ENCODE assay signal across 13 cellular contexts in genomic region chr4:15374697-15375096, GRCh38. TPM values are rescaled to one million over a fixed set of nuclear protein-coding genes. Genes with fewer than 3 reads are reported as not detected.
A peak's percentile ranks its signal among the peaks of the same experiment; 100 is the strongest.
DNase-seq lines count a peak whose midpoint lies in the region; ATAC-seq and TF ChIP-seq lines count a peak whose summit lies in the region.
"Had no signal": no experiment of that assay in that cellular context is flagged by ENCODE, and none has a peak within 500 bp of the region (broad histone marks: within the 10 kb centered on the region; RNA-seq: fewer than 3 reads in every experiment).

No MANE protein-coding gene starts in this region.

- no peaks in the 10 kb centered on the region for H3K27me3 Mint-ChIP-seq in T-helper 2 cell treated with Interferon-gamma antibody and Interleukin-4, amounts not matched to agents 5 μg/mL and 100 μg/mL, for 36 hours (ENCODE audit: low read depth)

- H3K9me3 ChIP-seq in adipocyte (ENCODE audit: control insufficient read depth, low read length) (no peaks in the 10 kb centered on the region), prostate gland (no peaks in the 10 kb centered on the region)

- peak overlapping the region; percentile 78 for H3K9ac ChIP-seq in adipocyte (ENCODE audit: low read length)

- no peak overlapping the region for H3K4me3 Mint-ChIP-seq in T-helper 2 cell treated with Interferon-gamma antibody and Interleukin-4, amounts not matched to agents 5 μg/mL and 100 μg/mL, for 36 hours
- H3K4me3 Mint-ChIP-seq: activated CD8-positive, alpha-beta T cell treated with anti-CD3 and anti-CD28 coated beads, Interleukin-2, amount 10 ng/mL, durations not matched to agents 7 days and 5 days had no signal

- H3K4me1 ChIP-seq in ACC112 (ENCODE audit: control insufficient read depth, insufficient read depth, low read length, unreplicated experiment) (peaks cover 46% of the 10 kb centered on the region), adipocyte (ENCODE audit: control insufficient read depth, insufficient read depth, low read length) (peaks cover 19% of the 10 kb centered on the region), prostate gland (replicated peaks) (peaks cover 4% of the 10 kb centered on the region)

- TF ChIP-seq CTCF in prostate gland (IDR thresholded peaks at IDR 0.05): no peak

- H3K27me3 ChIP-seq in ACC112 (ENCODE audit: insufficient read depth, low read length): no peaks in the 10 kb centered on the region
- peaks cover 3% of the 10 kb centered on the region for H3K27me3 ChIP-seq in adipocyte (replicated peaks; ENCODE audit: control insufficient read depth, insufficient read depth, low read length)
- H3K27me3 ChIP-seq in prostate gland (replicated peaks; ENCODE audit: insufficient read depth): no peaks in the 10 kb centered on the region

- H2AFZ ChIP-seq in ACC112 (ENCODE audit: low read length, unreplicated experiment): peak overlapping the region; percentile 93

- DNase-seq in adipocyte (ENCODE audit: low read depth) (no peak), left cardiac atrium (no peak), prostate gland (ENCODE audit: low spot score) (no peak), middle frontal gyrus (ENCODE audit: extremely low spot score, low spot score) (no peak)
- DNase-seq in T-helper 2 cell treated with Interferon-gamma antibody and Interleukin-4, amounts not matched to agents 5 μg/mL and 100 μg/mL, for 36 hours (ENCODE audit: low spot score): no peak
- DNase-seq: ACHN; activated CD8-positive, alpha-beta T cell treated with anti-CD3 and anti-CD28 coated beads, Interleukin-2, amount 10 ng/mL, durations not matched to agents 7 days and 5 days; activated naive CD4-positive, alpha-beta T cell had no signal

- WGBS in prostate gland: 42% methylated on average over 10 of the region's 10 CpGs

- no peak for TF ChIP-seq POLR2A in prostate gland (IDR thresholded peaks at IDR 0.05)

- H3K36me3 ChIP-seq in ACC112 (ENCODE audit: insufficient read depth, low read length): no peaks in the 10 kb centered on the region
- H3K36me3 ChIP-seq in adipocyte (ENCODE audit: control insufficient read depth, insufficient read depth, low read length, severe bottlenecking): no peaks in the 10 kb centered on the region
- no peaks in the 10 kb centered on the region for H3K36me3 ChIP-seq in prostate gland

- peaks cover 2% of the 10 kb centered on the region for H3K36me3 Mint-ChIP-seq in T-helper 2 cell treated with Interferon-gamma antibody and Interleukin-4, amounts not matched to agents 5 μg/mL and 100 μg/mL, for 36 hours (ENCODE audit: low read depth)

- intact Hi-C loops in left cardiac atrium (cut with DNase I) (no loop called here), prostate gland (cut with DNase I) (no loop called here)

- peak overlapping the region; percentile 11; the same call in 1 of the 2 replicates for H3K27ac ChIP-seq in ACC112 (ENCODE audit: low read depth, low read length)
- peak overlapping the region; percentile 10 to 21 for H3K27ac ChIP-seq in prostate gland
- H3K27ac ChIP-seq: epithelial cell of prostate had no signal

- ATAC-seq in left cardiac atrium (peak; percentile 11 to 27), HG02571 (IDR thresholded peaks at IDR 0.05; ENCODE audit: unreplicated experiment) (no peak), HG02852 (IDR thresholded peaks at IDR 0.05; ENCODE audit: unreplicated experiment) (no peak)
- ATAC-seq: activated CD8-positive, alpha-beta T cell treated with anti-CD3 and anti-CD28 coated beads, Interleukin-2, amount 10 ng/mL, durations not matched to agents 7 days and 5 days had no signal

- H3K27ac Mint-ChIP-seq in T-helper 2 cell treated with Interferon-gamma antibody and Interleukin-4, amounts not matched to agents 5 μg/mL and 100 μg/mL, for 36 hours: no peak overlapping the region
- H3K27ac Mint-ChIP-seq: activated CD8-positive, alpha-beta T cell treated with anti-CD3 and anti-CD28 coated beads, Interleukin-2, amount 10 ng/mL, durations not matched to agents 7 days and 5 days had no signal

- H3K4me1 Mint-ChIP-seq in T-helper 2 cell treated with Interferon-gamma antibody and Interleukin-4, amounts not matched to agents 5 μg/mL and 100 μg/mL, for 36 hours (ENCODE audit: low read depth): peaks cover 64% of the 10 kb centered on the region

- H3K79me2 ChIP-seq in ACC112 (ENCODE audit: control insufficient read depth, insufficient read depth, low read length, unreplicated experiment): no peaks in the 10 kb centered on the region

- H3K4me3 ChIP-seq in ACC112 (ENCODE audit: low read depth, low read length) (peak overlapping the region; percentile 80), adipocyte (ENCODE audit: low read length) (peak overlapping the region; percentile 83), prostate gland (peak overlapping the region in 1 of 2 donors; percentile 10)

- H3K9me3 Mint-ChIP-seq in T-helper 2 cell treated with Interferon-gamma antibody and Interleukin-4, amounts not matched to agents 5 μg/mL and 100 μg/mL, for 36 hours: no peaks in the 10 kb centered on the region

RNA-seq across cellular contexts. Expression of gene C1QTNF7, which starts 53.1 kb away (rescaled TPM):
- total RNA-seq in left cardiac atrium: 1 to 10 TPM; 1.9 to 7.4 TPM
- total RNA-seq in prostate gland: 1 to 10 TPM; 4.6 to 6.0 TPM
- total RNA-seq: activated CD8-positive, alpha-beta T cell treated with anti-CD3 and anti-CD28 coated beads, Interleukin-2, amount 10 ng/mL, durations not matched to agents 7 days and 5 days; NCI-H460 had no signal

Comparison
In these comparisons a context has a peak if more than half of its experiments do, and no peak if none do; other contexts are left out.
1. ATAC-seq: peak in left cardiac atrium (2 of 2); none in HG02571 (single experiment) and HG02852 (single experiment).